Comparison of ENCODE assay signal across 9 cellular contexts in the genomic region with DNA sequence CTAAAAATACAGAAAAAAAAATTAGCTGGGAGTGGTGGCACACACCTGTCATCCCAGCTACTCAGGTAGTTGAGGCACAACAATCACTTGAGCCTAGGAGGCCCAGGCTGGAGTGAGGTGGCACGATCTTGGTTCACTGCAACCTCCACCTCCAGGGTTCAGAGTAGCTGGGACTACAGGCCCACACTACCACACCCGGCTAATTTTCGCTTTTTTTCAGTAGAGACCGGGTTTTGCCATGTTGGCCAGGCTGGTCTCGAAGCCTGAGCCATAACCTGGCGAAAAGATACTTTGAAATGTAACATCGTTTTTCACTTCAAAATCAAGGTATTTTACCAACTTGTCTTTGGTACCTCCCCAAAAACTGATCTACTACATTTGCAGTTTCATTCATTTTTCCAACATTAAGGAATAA. TPM values are rescaled to one million over a fixed set of nuclear protein-coding genes. Genes with fewer than 3 reads are reported as not detected.
DNase-seq lines count a peak whose midpoint lies in the region; ATAC-seq and TF ChIP-seq lines count a peak whose summit lies in the region.
"Had no signal": no experiment of that assay in that cellular context is flagged by ENCODE, and none has a peak within 500 bp of the region (broad histone marks: within the 10 kb centered on the region; RNA-seq: fewer than 3 reads in every experiment).

No MANE protein-coding gene starts in this region.

- CTCF ChIA-PET in PC-3 (lab: Charles Lee) = no interaction called here

- peaks cover 38% of the 10 kb centered on the region for H3F3A ChIP-seq in PC-3 (ENCODE audit: low read length, unreplicated experiment)

- H3K27ac ChIP-seq in PC-3 (ENCODE audit: low read length) (no peak overlapping the region), epithelial cell of prostate (peak overlapping the region; percentile 95)
- H3K27ac ChIP-seq: WERI-Rb-1 had no signal

- intact Hi-C loops in PC-3 (cut with micrococcal nuclease) = no loop called here

- DNase-seq in ELF-1 (ENCODE audit: low read depth, low spot score) (peak; percentile 76), PC-3 (no peak), epithelial cell of prostate (ENCODE audit: low read depth, low spot score) (no peak), hepatic stellate cell (ENCODE audit: low spot score) (no peak)
- DNase-seq: NCI-H1417, WERI-Rb-1 had no signal

- TF ChIP-seq CTCF in PC-3 (conservative IDR thresholded peaks at IDR 0.05; ENCODE audit: low read depth, low read length) = no peak

- H3K4me2 ChIP-seq in PC-3 (ENCODE audit: low read length) = no peak overlapping the region

- POLR2A ChIA-PET in PC-3 (lab: Charles Lee; ENCODE audit: unreplicated experiment) = interaction anchor here (0.6 kb wide), 1 partner anchor 1003 kb away, joined by 5 read pairs; no protein-coding TSS in a partner anchor

- H3K27me3 ChIP-seq in PC-3 (ENCODE audit: low read length) = no peaks in the 10 kb centered on the region

- H3K9me3 ChIP-seq in PC-3 (ENCODE audit: low read length) = no peaks in the 10 kb centered on the region
- H3K9me3 ChIP-seq: HAP-1 had no signal

- peaks cover 46% of the 10 kb centered on the region for H3K36me3 ChIP-seq in PC-3 (ENCODE audit: low read depth, low read length)

- H4K20me1 ChIP-seq in PC-3 (ENCODE audit: low read length) = peaks cover 38% of the 10 kb centered on the region

- no peak overlapping the region for H3K4me3 ChIP-seq in PC-3 (ENCODE audit: low read length)
- H3K4me3 ChIP-seq: HAP-1 had no signal

- no peak overlapping the region for H3K9ac ChIP-seq in PC-3 (ENCODE audit: low read length)

- H3K4me1 ChIP-seq in PC-3 (ENCODE audit: insufficient read depth, low read length) = peaks cover 12% of the 10 kb centered on the region; the same call in 1 of the 2 replicates

- no peaks in the 10 kb centered on the region for H3K9me2 ChIP-seq in PC-3 (replicated peaks; ENCODE audit: low read length)

- BruUV-seq in PC-3 (replicated peaks; lab: Mats Ljungman, UMichigan) = no TSS peak

- peak; percentile 20; the same call in 1 of the 2 replicates for ATAC-seq in PC-3
- no peak for ATAC-seq in HG02870 (IDR thresholded peaks at IDR 0.05; ENCODE audit: unreplicated experiment)
- ATAC-seq in HG02610 (IDR thresholded peaks at IDR 0.05; ENCODE audit: unreplicated experiment) = no peak

- no peak overlapping the region for H2AFZ ChIP-seq in PC-3 (ENCODE audit: low read length)

- peaks cover 18% of the 10 kb centered on the region for H3K79me2 ChIP-seq in PC-3 (ENCODE audit: low read length)

RNA-seq across cellular contexts. Expression of gene GAS5, which starts 6.1 kb away (rescaled TPM):
- 99.2 and 112 TPM in 2 replicates for total RNA-seq in PC-3 (2014; rRNA removed)

RNA-seq across cellular contexts. Expression of gene ZBTB37, which starts 6.4 kb away (rescaled TPM):
- total RNA-seq in PC-3 (2014; rRNA removed) = 0.58 and 1.5 TPM in 2 replicates

RNA-seq across cellular contexts. Expression of gene CENPL, which starts 37.1 kb away (rescaled TPM):
- 92.8 and 108 TPM in 2 replicates for total RNA-seq in PC-3 (2014; rRNA removed)

RNA-seq across cellular contexts. Expression of gene DARS2, which starts 37.3 kb away (rescaled TPM):
- 71.8 and 77.3 TPM in 2 replicates for total RNA-seq in PC-3 (2014; rRNA removed)

RNA-seq across cellular contexts. Expression of gene SERPINC1, which starts 55.4 kb away (rescaled TPM):
- total RNA-seq in PC-3 (2014; rRNA removed) = not detected in 2 replicates
